Comparison of ENCODE assay signal across 7 cellular contexts in genomic region chr5:157431544-157432200, GRCh38. TPM values are rescaled to one million over a fixed set of nuclear protein-coding genes. Genes with fewer than 3 reads are reported as not detected.
DNase-seq lines count a peak whose midpoint lies in the region; ATAC-seq, FAIRE-seq and TF ChIP-seq lines count a peak whose summit lies in the region.

No MANE protein-coding gene starts in this region.

- H3K27ac ChIP-seq in DND-41 (ENCODE audit: low read length) (no peak overlapping the region), H1 (ENCODE audit: low read depth, low read length) (no peak overlapping the region)

- no peak overlapping the region for H2BK15ac ChIP-seq in H1 (ENCODE audit: low read length)

- H2AFZ ChIP-seq in DND-41 (ENCODE audit: low read depth, low read length) (no peak overlapping the region), H1 (ENCODE audit: low read length) (no peak overlapping the region)

- H3K36me3 ChIP-seq in DND-41 (ENCODE audit: insufficient read depth, low read length) (no peaks in the 10 kb centered on the region), H1 (ENCODE audit: control insufficient read depth in 2 of 4, insufficient read depth in 4 of 4, low read length in 3 of 4) (no peaks in the 10 kb centered on the region)

- H3K4me1 ChIP-seq in DND-41 (ENCODE audit: insufficient read depth, low read length) (no peaks in the 10 kb centered on the region), H1 (replicated peaks in 1 of 4; ENCODE audit: control insufficient read depth in 3 of 4, insufficient read depth in 4 of 4, low read length in 3 of 4) (no peaks in the 10 kb centered on the region)

- no peak overlapping the region for H3K18ac ChIP-seq in H1 (ENCODE audit: extremely low read depth, low read length)

- no peak overlapping the region for H3K4me3 ChIP-seq in DND-41 (ENCODE audit: low read depth in 1 of 2, low read length in 2 of 2)
- H3K4me3 ChIP-seq in H1 (ENCODE audit: extremely low read depth in 1 of 4, insufficient read depth in 2 of 4, low read depth in 3 of 4, low read length in 4 of 4) = no peak overlapping the region

- ATAC-seq in DND-41 (ENCODE audit: insufficient read depth, low read depth) (peak; percentile 98), GM19463 (IDR thresholded peaks at IDR 0.05; ENCODE audit: unreplicated experiment) (peak; percentile 65), HG02763 (IDR thresholded peaks at IDR 0.05; ENCODE audit: unreplicated experiment) (no peak)

- TF ChIP-seq RAD21 in H1 (IDR thresholded peaks at IDR 0.05 in 1 of 2, conservative IDR thresholded peaks at IDR 0.05 in 1 of 2; ENCODE audit: low read depth in 2 of 2, low read length in 2 of 2) = peak; percentile 68 to 69

- no peak overlapping the region for H2BK20ac ChIP-seq in H1 (ENCODE audit: low read length)

- H3K4ac ChIP-seq in H1 (replicated peaks; ENCODE audit: insufficient read length, low read depth, low read length) = no peak overlapping the region

- POLR2A ChIA-PET in H1 (lab: Charles Lee; ENCODE audit: partially characterized antibody) = no interaction called here

- no peak overlapping the region for H2BK12ac ChIP-seq in H1 (ENCODE audit: low read depth, low read length)

- FAIRE-seq in H1 (lab: Jason Lieb, UNC) = peak; percentile 74

- no peaks in the 10 kb centered on the region for H4K20me1 ChIP-seq in DND-41 (ENCODE audit: insufficient read depth, low read length)
- no peaks in the 10 kb centered on the region for H4K20me1 ChIP-seq in H1 (replicated peaks in 1 of 2; ENCODE audit: control insufficient read depth in 1 of 2, insufficient read depth in 2 of 2, low read length in 2 of 2)

- H3K4me2 ChIP-seq in DND-41 (ENCODE audit: insufficient read depth, low read length) (no peak overlapping the region), H1 (ENCODE audit: insufficient read depth in 1 of 2, low read depth in 2 of 2, low read length in 2 of 2) (no peak overlapping the region)

- no peaks in the 10 kb centered on the region for H3K79me1 ChIP-seq in H1 (ENCODE audit: low read depth, low read length)

- H3K23me2 ChIP-seq in H1 (ENCODE audit: low read depth, low read length) = no peaks in the 10 kb centered on the region

- TF ChIP-seq EP300 in H1 (IDR thresholded peaks at IDR 0.05; ENCODE audit: borderline replicate concordance in 1 of 2, low read depth in 2 of 2, low read length in 2 of 2) = no peak

- WGBS in H1 (ENCODE audit: extremely low coverage in 1 of 2, insufficient coverage in 1 of 2, insufficient read length in 1 of 2, insufficient replicate concordance in 2 of 2, low coverage in 1 of 2, low lambda C conversion rate in 2 of 2, missing lambda C conversion rate in 1 of 2), 2 experiments = 53% methylated on average over 4 of the region's 4 CpGs; no CpG with 5 or more reads in 1 of the 2 experiments

- CTCF ChIA-PET in H1 (lab: Charles Lee; ENCODE audit: partially characterized antibody) = interaction anchor here (0.7 to 5.1 kb wide), 24 partner anchors 9 to 1678 kb away, joined by 3 to 82 read pairs (median 6); partner anchors contain the start of gene LSM11

- H3K9me3 ChIP-seq in DND-41 (ENCODE audit: insufficient read depth, low read length, severe bottlenecking) (no peaks in the 10 kb centered on the region), H1 (ENCODE audit: insufficient read depth in 2 of 2, low read depth in 1 of 2, low read length in 1 of 2) (no peaks in the 10 kb centered on the region)

- no peak overlapping the region for H3K9ac ChIP-seq in DND-41 (ENCODE audit: low read depth, low read length)
- H3K9ac ChIP-seq in H1 (replicated peaks in 1 of 4; ENCODE audit: extremely low read depth in 1 of 4, low read depth in 3 of 4, low read length in 3 of 4) = no peak overlapping the region

- H2BK120ac ChIP-seq in H1 (replicated peaks; ENCODE audit: low read depth, low read length) = no peak overlapping the region

- no peak overlapping the region for H4K8ac ChIP-seq in H1 (ENCODE audit: extremely low read depth, insufficient read depth, low read length)

- DNase-seq in DND-41 = peak; percentile 35
- DNase-seq in KG1 (lab: John Stamatoyannopoulos, UW) = peak; percentile 40
- DNase-seq in SK-N-DZ (ENCODE audit: low spot score) = peak; percentile 44
- DNase-seq in H1 (ENCODE audit: low read depth in 1 of 2, low spot score in 2 of 2) = no peak
- DNase-seq in midbrain (lab: John Stamatoyannopoulos, UW) = peak; percentile 82

- H2AK5ac ChIP-seq in H1 (ENCODE audit: low read depth, low read length) = no peak overlapping the region

- no peak overlapping the region for H2BK5ac ChIP-seq in H1 (ENCODE audit: low read depth, low read length)

- no peak overlapping the region for H4K91ac ChIP-seq in H1 (replicated peaks; ENCODE audit: insufficient read length, low read length)

- no peak overlapping the region for H3K23ac ChIP-seq in H1 (ENCODE audit: insufficient read length)

- H3K79me2 ChIP-seq in DND-41 (ENCODE audit: insufficient read depth, low read length) = no peaks in the 10 kb centered on the region
- no peaks in the 10 kb centered on the region for H3K79me2 ChIP-seq in H1 (ENCODE audit: control insufficient read depth in 1 of 2, insufficient read depth in 2 of 2, low read length in 2 of 2)

- H4K5ac ChIP-seq in H1 (ENCODE audit: insufficient read length, low read depth, low read length) = no peak overlapping the region

- no peak overlapping the region for H3K14ac ChIP-seq in H1 (ENCODE audit: insufficient read length)

- H3K27me3 ChIP-seq in DND-41 (ENCODE audit: insufficient read depth, low read length, poor library complexity) (no peaks in the 10 kb centered on the region), H1 (replicated peaks in 1 of 4; ENCODE audit: control insufficient read depth in 3 of 4, extremely low read depth in 1 of 4, insufficient read depth in 3 of 4, low read length in 3 of 4) (no peaks in the 10 kb centered on the region)

- H3K56ac ChIP-seq in H1 (replicated peaks; ENCODE audit: insufficient read length, low read depth, low read length) = no peak overlapping the region

- peak; percentile 71 for TF ChIP-seq CTCF in DND-41 (IDR thresholded peaks at IDR 0.05; ENCODE audit: borderline replicate concordance, extremely low read depth, low read length, poor library complexity, severe bottlenecking)
- TF ChIP-seq CTCF in H1 (IDR thresholded peaks at IDR 0.05; ENCODE audit: control extremely low read depth in 1 of 3, insufficient read depth in 1 of 3, low read depth in 1 of 3, low read length in 3 of 3) = peak in 2 of 3 experiments; percentile 40 to 50; a peak in 2 of 4 replicates

- TF ChIP-seq POLR2A in H1 (IDR thresholded peaks at IDR 0.05; ENCODE audit: control extremely low read depth in 1 of 2, low read depth in 2 of 2, low read length in 2 of 2) = no peak

TF ChIP-seq in H1, 55 proteins besides CTCF, POLR2A, EP300 and RAD21:
- TF ChIP-seq EZH2 (IDR thresholded peaks at IDR 0.05; ENCODE audit: low read depth, low read length, severe bottlenecking) (no peak), ATF3 (IDR thresholded peaks at IDR 0.05; ENCODE audit: insufficient read depth, low read depth, low read length) (no peak), CREB1 (IDR thresholded peaks at IDR 0.05) (no peak), BACH1 (IDR thresholded peaks at IDR 0.05; ENCODE audit: low read length) (no peak), NANOG (IDR thresholded peaks at IDR 0.05; ENCODE audit: insufficient read depth, low read depth, low read length, poor library complexity, severe bottlenecking) (no peak), CEBPB (IDR thresholded peaks at IDR 0.05; ENCODE audit: low read depth, low read length) (no peak), CHD2 (IDR thresholded peaks at IDR 0.05; ENCODE audit: low read length) (no peak), ASH2L (IDR thresholded peaks at IDR 0.05; ENCODE audit: low read length) (no peak), SUZ12 (IDR thresholded peaks at IDR 0.05; ENCODE audit: low read length) (no peak), BCL11A (IDR thresholded peaks at IDR 0.05; ENCODE audit: low read depth in 2 of 2, low read length in 2 of 2) (no peak), SAP30 (IDR thresholded peaks at IDR 0.05; ENCODE audit: insufficient read depth, insufficient replicate concordance, low read length) (no peak), TBP (IDR thresholded peaks at IDR 0.05; ENCODE audit: low read depth, low read length) (no peak), BRCA1 (IDR thresholded peaks at IDR 0.05; ENCODE audit: low read depth, low read length) (no peak), SP2 (IDR thresholded peaks at IDR 0.05; ENCODE audit: low read length) (no peak)

RNA-seq across cellular contexts. Expression of gene NIPAL4, which starts 28.3 kb away (rescaled TPM):
- polyA plus RNA-seq in SK-N-DZ (2014; cell fraction: cytosol; rRNA removed) = not detected in 2 replicates
- polyA plus RNA-seq in SK-N-DZ (2014; cell fraction: nucleus; rRNA removed) = not detected in 2 replicates
- total RNA-seq in H1 (2021; fragmentation: NEBNext Ultra II Directional; extraction: Animal tissue kit (Norgen Biotek cat#: 25700)) = 0.20 and 0.25 TPM in 2 replicates
- 0.06 and 0.09 TPM in 2 replicates for polyA plus RNA-seq in H1 (2011; rRNA removed)
- polyA plus RNA-seq in H1 (2011; cell fraction: cytosol; rRNA removed) = 0.05 TPM
- polyA plus RNA-seq in H1 (2011; cell fraction: nucleus; rRNA removed) = 0.43 TPM
- 0.17 to 0.26 TPM (median 0.21 TPM) in 4 replicates for polyA plus RNA-seq in H1 (2012, experiment 1 of 2)
- 0.12 TPM for polyA plus RNA-seq in H1 (2012, experiment 2 of 2)
- polyA plus RNA-seq in H1 (2013, experiment 1 of 2) = 0.16 TPM
- 0.31 TPM for polyA plus RNA-seq in H1 (2013, experiment 2 of 2)
- polyA minus RNA-seq in H1 (2011; rRNA and poly(A)+ RNA removed) = 0.28 and 0.34 TPM in 2 replicates
- polyA minus RNA-seq in H1 (2011; cell fraction: cytosol; rRNA and poly(A)+ RNA removed) = not detected
- polyA minus RNA-seq in H1 (2011; cell fraction: nucleus; rRNA and poly(A)+ RNA removed) = not detected

Comparison
In these comparisons a context has a peak if more than half of its experiments do, and no peak if none do; other contexts are left out.
1. DNase-seq: peak in DND-41 (single experiment), KG1 (single experiment), SK-N-DZ (single experiment) and midbrain (single experiment); none in H1 (0 of 2).